11 cellular contexts compared by ENCODE assay signal in the genomic region with DNA sequence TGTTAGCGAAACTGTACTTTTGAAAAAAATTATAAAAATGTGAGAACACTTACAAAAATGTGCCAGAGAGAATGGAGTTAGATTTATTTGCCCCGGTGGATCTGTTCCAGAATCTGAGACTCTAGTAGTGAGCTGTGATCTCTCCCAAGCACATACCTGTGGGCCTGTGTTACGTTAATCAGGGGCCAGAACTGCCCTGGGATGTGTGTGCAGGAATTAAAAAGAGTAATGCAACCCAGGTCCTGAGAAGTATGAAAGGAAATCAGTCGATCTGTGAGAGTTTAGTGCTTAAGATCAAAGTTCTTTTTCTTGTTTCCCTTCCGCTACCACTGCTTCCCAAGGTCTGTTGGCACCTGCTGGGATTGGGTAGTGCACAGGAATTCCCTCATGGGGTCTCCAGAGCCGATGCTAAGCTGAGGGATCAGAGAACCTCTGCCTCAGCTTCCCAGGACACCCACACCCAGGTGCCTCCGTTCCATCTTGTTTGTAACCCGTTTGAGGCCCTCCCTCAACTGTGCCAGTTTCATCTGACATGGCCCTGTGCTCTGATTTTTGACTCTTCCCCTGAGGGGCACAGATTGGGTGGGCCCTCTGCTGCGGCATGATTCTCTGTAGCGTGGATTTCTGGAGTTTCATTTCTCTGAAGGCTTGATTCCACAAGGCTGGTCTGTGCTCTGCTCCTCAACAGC.
DNase-seq lines count a peak whose midpoint lies in the region; ATAC-seq, FAIRE-seq and TF ChIP-seq lines count a peak whose summit lies in the region.
"Had no signal": no experiment of that assay in that cellular context is flagged by ENCODE, and none has a peak within 500 bp of the region (broad histone marks: within the 10 kb centered on the region; RNA-seq: fewer than 3 reads in every experiment).

No MANE protein-coding gene starts in this region.

- no peak overlapping the region for H4K5ac ChIP-seq in mesendoderm (ENCODE audit: low read length)

- peak overlapping the region; percentile 28 for H3K56ac ChIP-seq in mesendoderm (ENCODE audit: low read length)

- intact Hi-C loops in left ventricle myocardium inferior (cut with micrococcal nuclease) = no loop called here

- H4K8ac ChIP-seq in mesendoderm (ENCODE audit: low read depth, low read length) = no peak overlapping the region

- H3K9me3 ChIP-seq in cardiac muscle cell (ENCODE audit: low read depth) (no peaks in the 10 kb centered on the region), left ventricle myocardium inferior (replicated peaks) (no peaks in the 10 kb centered on the region), astrocyte (ENCODE audit: insufficient read depth, low read depth, low read length) (no peaks in the 10 kb centered on the region), upper lobe of left lung (no peaks in the 10 kb centered on the region)

- TF ChIP-seq CTCF in cardiac muscle cell (IDR thresholded peaks at IDR 0.05; ENCODE audit: low read depth, low read length) = no peak
- no peak for TF ChIP-seq CTCF in left ventricle myocardium inferior (IDR thresholded peaks at IDR 0.05; ENCODE audit: borderline replicate concordance)
- TF ChIP-seq CTCF in astrocyte (IDR thresholded peaks at IDR 0.05; ENCODE audit: insufficient read depth, low read depth, low read length) = no peak
- TF ChIP-seq CTCF in upper lobe of left lung (IDR thresholded peaks at IDR 0.05) = no peak

- no peaks in the 10 kb centered on the region for H3K27me3 Mint-ChIP-seq in astrocyte (ENCODE audit: low read depth, unreplicated experiment)

- TF ChIP-seq POLR2A in upper lobe of left lung (IDR thresholded peaks at IDR 0.05) = no peak

- no peak overlapping the region for H3K23ac ChIP-seq in mesendoderm (ENCODE audit: low read length)

- H3K4me2 ChIP-seq in astrocyte (ENCODE audit: low read length) (no peak overlapping the region), mesendoderm (ENCODE audit: low read length) (no peak overlapping the region)

- H3K36me3 Mint-ChIP-seq in astrocyte (ENCODE audit: low read depth, unreplicated experiment) = peaks cover 14% of the 10 kb centered on the region

- peak in 1 of 2 donors; percentile 30 for ATAC-seq in upper lobe of left lung (ENCODE audit: low FRiP score in 2 of 2)
- ATAC-seq: Panc1 had no signal

- H3K4me1 Mint-ChIP-seq in astrocyte (ENCODE audit: low read depth, unreplicated experiment) = peaks cover 3% of the 10 kb centered on the region

- no peak overlapping the region for H2AK5ac ChIP-seq in mesendoderm (ENCODE audit: low read length)

- H3K36me3 ChIP-seq in cardiac muscle cell (peaks cover 13% of the 10 kb centered on the region), left ventricle myocardium inferior (peaks cover 26% of the 10 kb centered on the region), astrocyte (ENCODE audit: insufficient read depth, low read length) (peaks cover 7% of the 10 kb centered on the region), mesendoderm (ENCODE audit: control insufficient read depth, insufficient read depth, low read length) (no peaks in the 10 kb centered on the region), upper lobe of left lung (peaks cover 0 to 37% (median 7%) of the 10 kb centered on the region in 4 donors)

- H3K4ac ChIP-seq in mesendoderm (ENCODE audit: low read depth, low read length) = no peak overlapping the region

- H3K79me1 ChIP-seq in mesendoderm (ENCODE audit: low read length) = peaks cover 3% of the 10 kb centered on the region

- no peak overlapping the region for H2BK15ac ChIP-seq in mesendoderm (replicated peaks; ENCODE audit: low read depth)

- FAIRE-seq in astrocyte (lab: Jason Lieb, UNC) = no peak
- FAIRE-seq: endothelial cell of umbilical vein, G401.6 had no signal

- H3K79me2 ChIP-seq in astrocyte (ENCODE audit: insufficient read depth, low read length) (peaks cover 10% of the 10 kb centered on the region), mesendoderm (ENCODE audit: control insufficient read depth, insufficient read depth, low read length) (no peaks in the 10 kb centered on the region)

- no peak overlapping the region for H2BK5ac ChIP-seq in mesendoderm (ENCODE audit: low read length)

- H3K27me3 ChIP-seq in cardiac muscle cell = no peaks in the 10 kb centered on the region
- no peaks in the 10 kb centered on the region for H3K27me3 ChIP-seq in left ventricle myocardium inferior (ENCODE audit: low read depth)
- H3K27me3 ChIP-seq in astrocyte (ENCODE audit: insufficient read depth, low read length) = no peaks in the 10 kb centered on the region
- no peaks in the 10 kb centered on the region for H3K27me3 ChIP-seq in mesendoderm (ENCODE audit: insufficient read depth, low read length, poor library complexity)
- H3K27me3 ChIP-seq in upper lobe of left lung = no peaks in the 10 kb centered on the region

- peak overlapping the region; percentile 64 for H3K27ac ChIP-seq in cardiac muscle cell
- H3K27ac ChIP-seq in left ventricle myocardium inferior (replicated peaks) = no peak overlapping the region
- H3K27ac ChIP-seq in astrocyte (ENCODE audit: low read depth, low read length) = no peak overlapping the region
- no peak overlapping the region for H3K27ac ChIP-seq in mesendoderm (ENCODE audit: low read depth, low read length)
- peak overlapping the region; percentile 13 to 47 (median 22) for H3K27ac ChIP-seq in upper lobe of left lung

- H4K20me1 ChIP-seq in astrocyte (ENCODE audit: insufficient read depth, low read length) = peaks cover 23% of the 10 kb centered on the region

- no peak overlapping the region for H2BK120ac ChIP-seq in mesendoderm (ENCODE audit: low read depth, low read length)

- DNase-seq in cardiac muscle cell (ENCODE audit: low read depth in 1 of 2, low spot score in 1 of 2) = no peak
- no peak for DNase-seq in left ventricle myocardium inferior
- peak; percentile 46 for DNase-seq in astrocyte (ENCODE audit: low read depth)
- no peak for DNase-seq in mesendoderm
- DNase-seq in upper lobe of left lung = no peak
- DNase-seq in NCI-H774 (lab: John Stamatoyannopoulos, UW) = no peak
- DNase-seq in MV-4-11 (lab: John Stamatoyannopoulos, UW) = no peak
- no peak for DNase-seq in stimulated activated CD8-positive, alpha-beta memory T cell treated with anti-CD3 and anti-CD28 coated beads, Interleukin-4, amount 100 ng/mL, for 48 hours

- H3K9ac ChIP-seq in astrocyte (ENCODE audit: low read length) (no peak overlapping the region), mesendoderm (ENCODE audit: low read length) (no peak overlapping the region)

- no peak for TF ChIP-seq EP300 in upper lobe of left lung (IDR thresholded peaks at IDR 0.05)

- H3K4me3 Mint-ChIP-seq in astrocyte (ENCODE audit: unreplicated experiment) = peak overlapping the region; percentile 35

- H3K4me3 ChIP-seq in cardiac muscle cell = no peak overlapping the region
- H3K4me3 ChIP-seq in left ventricle myocardium inferior = no peak overlapping the region
- no peak overlapping the region for H3K4me3 ChIP-seq in astrocyte (ENCODE audit: insufficient read depth, low read depth, low read length)
- H3K4me3 ChIP-seq in mesendoderm (ENCODE audit: low read length) = no peak overlapping the region
- H3K4me3 ChIP-seq in upper lobe of left lung = no peak overlapping the region

- H2AFZ ChIP-seq in astrocyte (ENCODE audit: low read depth, low read length) = no peak overlapping the region

- no CpG with 5 or more reads among the region's 10 CpGs for WGBS in mesendoderm (ENCODE audit: extremely low coverage, insufficient coverage, low lambda C conversion rate)
- 63 to 67% methylated on average over 10 of the region's 10 CpGs for WGBS in upper lobe of left lung, 2 donors

- no peak overlapping the region for H3K27ac Mint-ChIP-seq in astrocyte (ENCODE audit: unreplicated experiment)

- no peak overlapping the region for H3K18ac ChIP-seq in mesendoderm (ENCODE audit: low read length)

- H3K4me1 ChIP-seq in cardiac muscle cell (ENCODE audit: low read depth) (peaks cover 13% of the 10 kb centered on the region), left ventricle myocardium inferior (peaks cover 20% of the 10 kb centered on the region), astrocyte (ENCODE audit: insufficient read depth, low read length) (no peaks in the 10 kb centered on the region), mesendoderm (ENCODE audit: control insufficient read depth, low read depth, low read length) (no peaks in the 10 kb centered on the region), upper lobe of left lung (peaks cover 2 to 18% (median 11%) of the 10 kb centered on the region in 4 donors)

- H3K9me3 Mint-ChIP-seq in astrocyte (ENCODE audit: unreplicated experiment) = no peaks in the 10 kb centered on the region

Comparison
In these comparisons a context has a peak if more than half of its experiments do, and no peak if none do; other contexts are left out.
1. H3K27ac ChIP-seq: peak in cardiac muscle cell (single experiment) and upper lobe of left lung (4 of 4); none in left ventricle myocardium inferior (single experiment), astrocyte (single experiment) and mesendoderm (single experiment).